15 cellular contexts compared by ENCODE assay signal in the genomic region with DNA sequence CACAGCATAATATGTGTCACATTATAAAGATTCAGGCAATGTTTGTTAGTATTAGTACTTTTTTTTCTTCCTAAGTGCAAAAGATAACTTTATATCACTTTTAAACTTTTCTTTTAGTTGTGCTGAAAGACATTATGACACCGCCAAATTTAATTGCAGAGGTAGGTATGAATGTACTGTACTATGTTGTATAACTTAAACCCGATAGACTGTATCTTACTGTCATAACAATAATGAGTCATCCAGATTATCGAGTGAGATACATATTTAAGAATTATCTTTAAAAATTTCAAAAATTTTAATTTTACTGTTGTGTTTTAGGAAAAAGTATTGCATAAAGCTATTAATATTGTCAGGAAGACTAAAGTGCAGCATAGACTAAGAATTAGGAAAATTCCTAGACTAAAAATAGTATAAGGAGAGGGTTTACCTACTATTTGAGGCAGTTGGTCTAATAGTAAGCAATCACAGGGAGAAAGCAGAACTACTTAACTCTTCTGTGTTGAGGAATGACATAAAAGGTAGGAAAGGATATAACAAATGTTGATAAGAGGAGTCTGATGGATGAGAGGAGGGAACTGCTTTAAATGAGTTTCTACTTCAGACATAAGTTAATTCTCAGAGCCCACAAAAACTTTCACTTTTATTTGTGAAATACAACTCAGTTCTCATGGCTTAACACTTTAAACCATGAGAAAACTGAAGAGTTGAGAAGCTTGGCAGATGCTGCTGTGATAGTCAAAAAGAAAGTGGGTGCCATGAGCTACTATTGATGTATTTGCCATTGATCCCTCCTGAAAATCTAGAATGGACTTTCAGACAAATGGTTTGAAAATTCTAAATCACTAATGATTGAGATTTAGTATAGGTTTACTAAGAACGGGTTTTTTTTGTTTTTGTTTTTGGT.
DNase-seq lines count a peak whose midpoint lies in the region; ATAC-seq, FAIRE-seq and TF ChIP-seq lines count a peak whose summit lies in the region.
"Had no signal": no experiment of that assay in that cellular context is flagged by ENCODE, and none has a peak within 500 bp of the region (broad histone marks: within the 10 kb centered on the region; RNA-seq: fewer than 3 reads in every experiment).

No MANE protein-coding gene starts in this region.

- no peak overlapping the region for H3K27ac Mint-ChIP-seq in activated T-helper 17 cell treated with anti-CD3 and anti-CD28 coated beads, Interleukin-2, amount 50 U/mL, for 72 hours
- H3K27ac Mint-ChIP-seq: activated CD4-positive, alpha-beta T cell treated with anti-CD3 and anti-CD28 coated beads, Interleukin-2, amount 10 ng/mL, durations not matched to agents 7 days and 5 days; nephron progenitor cell had no signal

- no peak overlapping the region for H3K4me3 Mint-ChIP-seq in activated T-helper 17 cell treated with anti-CD3 and anti-CD28 coated beads, Interleukin-2, amount 50 U/mL, for 72 hours
- H3K4me3 Mint-ChIP-seq: activated CD4-positive, alpha-beta T cell treated with anti-CD3 and anti-CD28 coated beads, Interleukin-2, amount 10 ng/mL, durations not matched to agents 7 days and 5 days; nephron progenitor cell had no signal

- TF ChIP-seq POLR2A in GM12892 (IDR thresholded peaks at IDR 0.05; ENCODE audit: low read depth, low read length): no peak

- peak; percentile 48 for ATAC-seq in GM21723 (IDR thresholded peaks at IDR 0.05; ENCODE audit: unreplicated experiment)
- peak; percentile 49 for ATAC-seq in activated T-helper 17 cell treated with anti-CD3 and anti-CD28 coated beads, Interleukin-2, amount 50 U/mL, for 72 hours (replicated peaks)
- no peak for ATAC-seq in HG03342 (IDR thresholded peaks at IDR 0.05; ENCODE audit: unreplicated experiment)
- no peak for ATAC-seq in GM18909 (IDR thresholded peaks at IDR 0.05; ENCODE audit: poor library complexity, unreplicated experiment)
- no peak for ATAC-seq in GM21447 (IDR thresholded peaks at IDR 0.05; ENCODE audit: unreplicated experiment)
- ATAC-seq: heart left ventricle, left lung had no signal

- H3K27me3 ChIP-seq in neutrophil: no peaks in the 10 kb centered on the region
- H3K27me3 ChIP-seq: heart left ventricle, left lung had no signal

- H3K36me3 ChIP-seq in neutrophil: peaks cover 57% of the 10 kb centered on the region

- peaks cover 30% of the 10 kb centered on the region for H3K4me1 Mint-ChIP-seq in activated T-helper 17 cell treated with anti-CD3 and anti-CD28 coated beads, Interleukin-2, amount 50 U/mL, for 72 hours
- H3K4me1 Mint-ChIP-seq: nephron progenitor cell had no signal

- H3K36me3 Mint-ChIP-seq in activated T-helper 17 cell treated with anti-CD3 and anti-CD28 coated beads, Interleukin-2, amount 50 U/mL, for 72 hours (ENCODE audit: low read depth): peaks cover 68% of the 10 kb centered on the region

- H3K27me3 Mint-ChIP-seq in activated T-helper 17 cell treated with anti-CD3 and anti-CD28 coated beads, Interleukin-2, amount 50 U/mL, for 72 hours: no peaks in the 10 kb centered on the region
- H3K27me3 Mint-ChIP-seq: activated CD4-positive, alpha-beta T cell treated with anti-CD3 and anti-CD28 coated beads, Interleukin-2, amount 10 ng/mL, durations not matched to agents 7 days and 5 days had no signal

- peak overlapping the region; percentile 60 for H3K27ac ChIP-seq in neutrophil
- H3K27ac ChIP-seq: left lung, skin epidermis had no signal

- H3K4me3 ChIP-seq in neutrophil (ENCODE audit: low read depth in 1 of 2, low read length in 1 of 2): no peak overlapping the region
- H3K4me3 ChIP-seq: heart left ventricle, left lung, skin epidermis had no signal

- DNase-seq in GM12892 (ENCODE audit: insufficient read length) (no peak), NCI-H526 (lab: John Stamatoyannopoulos, UW) (no peak)
- DNase-seq: activated CD4-positive, alpha-beta T cell treated with anti-CD3 and anti-CD28 coated beads, Interleukin-2, amount 10 ng/mL, durations not matched to agents 7 days and 5 days; activated effector memory CD4-positive, alpha-beta T cell treated with Interleukin-2 at 50 U/mL for 16 hours; heart left ventricle; left lung; NCI-H2081; nephron progenitor cell had no signal

- TF ChIP-seq CTCF in neutrophil (IDR thresholded peaks at IDR 0.05): no peak

- no peaks in the 10 kb centered on the region for H3K9me3 ChIP-seq in neutrophil
- H3K9me3 ChIP-seq: heart left ventricle, left lung had no signal

- peak; percentile 72 for FAIRE-seq in GM12892 (lab: Jason Lieb, UNC)

- peaks cover 4% of the 10 kb centered on the region for H3K9me3 Mint-ChIP-seq in activated T-helper 17 cell treated with anti-CD3 and anti-CD28 coated beads, Interleukin-2, amount 50 U/mL, for 72 hours
- H3K9me3 Mint-ChIP-seq: nephron progenitor cell had no signal

- peaks cover 29 to 39% of the 10 kb centered on the region in 2 experiments for H3K4me1 ChIP-seq in neutrophil (ENCODE audit: control insufficient read depth in 1 of 2, insufficient read depth in 1 of 2, low read depth in 1 of 2, low read length in 1 of 2)

Comparison
In these comparisons a context has a peak if more than half of its experiments do, and no peak if none do; other contexts are left out.
1. ATAC-seq: peak in GM21723 (single experiment) and activated T-helper 17 cell treated with anti-CD3 and anti-CD28 coated beads, Interleukin-2, amount 50 U/mL, for 72 hours (single experiment); none in HG03342 (single experiment), GM18909 (single experiment) and GM21447 (single experiment).